Comparison of ENCODE assay signal across 11 cellular contexts in genomic region chr14:51869426-51870113, GRCh38. TPM values are rescaled to one million over a fixed set of nuclear protein-coding genes. Genes with fewer than 3 reads are reported as not detected.
DNase-seq lines count a peak whose midpoint lies in the region; ATAC-seq lines count a peak whose summit lies in the region.
"Had no signal": no experiment of that assay in that cellular context is flagged by ENCODE, and none has a peak within 500 bp of the region (broad histone marks: within the 10 kb centered on the region; RNA-seq: fewer than 3 reads in every experiment).

No MANE protein-coding gene starts in this region.

- H3K4me3 ChIP-seq in CD4-positive, alpha-beta memory T cell (ENCODE audit: low read length in 2 of 2) = peak overlapping the region in 1 of 2 donors; percentile 1
- H3K4me3 ChIP-seq: colonic mucosa, uterus had no signal

- intact Hi-C loops in CD4-positive, alpha-beta memory T cell (cut with micrococcal nuclease) = loop anchor here (10.0 kb wide), 1 partner anchor 625 kb away; the partner anchor contains the start of gene TMX1

- H3K36me3 Mint-ChIP-seq in CD4-positive, alpha-beta memory T cell = peaks cover 9 to 22% of the 10 kb centered on the region in 2 donors

- no peaks in the 10 kb centered on the region for H3K27me3 ChIP-seq in CD4-positive, alpha-beta memory T cell (ENCODE audit: insufficient read depth, low read length)
- H3K27me3 ChIP-seq: colonic mucosa, uterus had no signal

- POLR2A ChIA-PET in CD4-positive, alpha-beta memory T cell (lab: Charles Lee; ENCODE audit: partially characterized antibody) = interaction anchor here (4.9 to 5.2 kb wide), 2 partner anchors 8 to 22 kb away, joined by 42 to 65 read pairs; partner anchors contain the start of gene GNG2

- ATAC-seq in HG02973 (IDR thresholded peaks at IDR 0.05; ENCODE audit: unreplicated experiment) (no peak), HG03342 (IDR thresholded peaks at IDR 0.05; ENCODE audit: unreplicated experiment) (no peak)

- H3K4me1 ChIP-seq in CD4-positive, alpha-beta memory T cell (ENCODE audit: insufficient read depth, low read length) = peaks cover 97% of the 10 kb centered on the region
- H3K4me1 ChIP-seq: colonic mucosa, uterus had no signal

- H3K27ac Mint-ChIP-seq in CD4-positive, alpha-beta memory T cell = peak overlapping the region in 6 of 7 donors; percentile 69 to 88 (median 80)

- H3K27ac ChIP-seq in CD4-positive, alpha-beta memory T cell (ENCODE audit: low read depth, low read length) = peak overlapping the region; percentile 32
- H3K27ac ChIP-seq: colonic mucosa, uterus had no signal

- no peaks in the 10 kb centered on the region for H3K36me3 ChIP-seq in CD4-positive, alpha-beta memory T cell (ENCODE audit: insufficient read depth, low read length)
- H3K36me3 ChIP-seq: colonic mucosa, uterus had no signal

- no peaks in the 10 kb centered on the region for H3K27me3 Mint-ChIP-seq in CD4-positive, alpha-beta memory T cell

- no peaks in the 10 kb centered on the region for H3K9me3 Mint-ChIP-seq in CD4-positive, alpha-beta memory T cell

- DNase-seq in CD4-positive, alpha-beta memory T cell = peak in 1 of 5 donors; percentile 79
- DNase-seq in activated CD4-positive, CD25-positive, alpha-beta regulatory T cell (lab: John Stamatoyannopoulos, UW) = peak in 3 of 4 experiments; percentile 12 to 41 (median 17)
- peak; percentile 64 for DNase-seq in activated T-helper 9 cell treated with anti-CD3 and anti-CD28 coated beads, Interleukin-2, amount 50 U/mL, for 16 hours (ENCODE audit: low read depth)
- peak; percentile 22 to 31 for DNase-seq in stimulated activated CD4-positive, alpha-beta T cell treated with anti-CD3 and anti-CD28 coated beads, Interleukin-15, amount 100 ng/mL, for 1 hour (ENCODE audit: low read depth in 1 of 2, low spot score in 1 of 2)
- no peak for DNase-seq in NCI-H1092 treated with DMSO at 0.1 percent for 48 hours (lab: John Stamatoyannopoulos, UW)
- DNase-seq in NCI-H187 (lab: John Stamatoyannopoulos, UW) = no peak
- DNase-seq: colonic mucosa, uterus had no signal

- no peaks in the 10 kb centered on the region for H3K9me3 ChIP-seq in CD4-positive, alpha-beta memory T cell (ENCODE audit: control insufficient read depth in 1 of 2, low read length in 2 of 2)
- H3K9me3 ChIP-seq: colonic mucosa, uterus had no signal

- H3K4me3 Mint-ChIP-seq in CD4-positive, alpha-beta memory T cell = peak overlapping the region in 4 of 8 donors; percentile 63 to 77 (median 72)

- CTCF ChIA-PET in CD4-positive, alpha-beta memory T cell (lab: Charles Lee; ENCODE audit: partially characterized antibody) = interaction anchor here (1.3 to 4.1 kb wide), 5 partner anchors 9 to 109 kb away, joined by 3 to 21 read pairs (median 4); partner anchors contain the start of gene GNG2

- peaks cover 32 to 45% (median 37%) of the 10 kb centered on the region in 4 donors for H3K4me1 Mint-ChIP-seq in CD4-positive, alpha-beta memory T cell

RNA-seq across cellular contexts. Expression of gene GNG2, which starts 9.2 kb away (rescaled TPM):
- 10 to 100 TPM; 81.3 to 84.8 TPM for total RNA-seq in CD4-positive, alpha-beta memory T cell
- 100 to 1,000 TPM; 159 to 177 TPM for polyA plus RNA-seq in CD4-positive, alpha-beta memory T cell
- total RNA-seq: G401 had no signal

Comparison
In these comparisons a context has a peak if more than half of its experiments do, and no peak if none do; other contexts are left out.
1. DNase-seq: peak in activated CD4-positive, CD25-positive, alpha-beta regulatory T cell (3 of 4), activated T-helper 9 cell treated with anti-CD3 and anti-CD28 coated beads, Interleukin-2, amount 50 U/mL, for 16 hours (single experiment) and stimulated activated CD4-positive, alpha-beta T cell treated with anti-CD3 and anti-CD28 coated beads, Interleukin-15, amount 100 ng/mL, for 1 hour (2 of 2); none in NCI-H1092 treated with DMSO at 0.1 percent for 48 hours (single experiment) and NCI-H187 (0 of 2).